In the genomic region with DNA sequence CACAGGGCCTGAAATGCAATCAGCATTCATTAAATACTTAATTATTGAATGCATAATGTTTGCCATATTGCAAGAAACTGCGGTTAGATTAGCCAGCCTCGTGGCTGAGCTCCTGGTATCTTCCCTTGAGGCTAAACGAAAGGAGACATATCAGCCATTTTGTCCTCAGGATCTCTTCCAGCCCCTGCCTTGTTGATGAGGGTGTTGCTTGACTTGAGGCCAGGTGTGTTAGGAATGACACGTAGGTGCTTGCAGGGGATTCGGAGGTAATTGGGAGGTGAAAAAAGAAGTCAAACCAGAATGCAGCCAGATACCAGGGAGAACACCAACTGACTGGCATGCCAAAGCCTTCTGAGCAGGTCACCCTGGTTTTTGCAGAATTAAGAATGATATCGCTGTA, we compare ENCODE assay signal across 19 cellular contexts. TPM values are rescaled to one million over a fixed set of nuclear protein-coding genes. Genes with fewer than 3 reads are reported as not detected.
"Had no signal": no experiment of that assay in that cellular context is flagged by ENCODE, and none has a peak within 500 bp of the region (broad histone marks: within the 10 kb centered on the region; RNA-seq: fewer than 3 reads in every experiment).

No MANE protein-coding gene starts in this region.

- H3K4me3 Mint-ChIP-seq: nephron; stimulated activated naive CD8-positive, alpha-beta T cell treated with anti-CD3 and anti-CD28 coated beads, Interleukin-15, Interleukin-2, amounts not matched to agents 100 ng/mL and 50 ng/mL, for 24 hours; T-helper 17 cell had no signal

- DNase-seq: activated CD4-positive, alpha-beta T cell treated with anti-CD3 and anti-CD28 coated beads for 1 hour; activated CD4-positive, alpha-beta T cell treated with anti-CD3 and anti-CD28 coated beads, Interleukin-2, amount 50 U/mL, for 4 hours; activated gamma-delta T cell; adrenal gland; dorsolateral prefrontal cortex; left cardiac atrium; lower lobe of right lung; occipital lobe; stimulated activated CD4-positive, alpha-beta T cell treated with anti-CD3 and anti-CD28 coated beads, Interleukin-15, amount 100 ng/mL, for 24 hours; stimulated activated CD4-positive, alpha-beta T cell treated with anti-CD3 and anti-CD28 coated beads, Interleukin-2, amount 100 ng/mL, for 48 hours; T-helper 17 cell; upper lobe of left lung; WERI-Rb-1 had no signal

- H3K27me3 ChIP-seq: adrenal gland, hepatocyte, right atrium auricular region, upper lobe of left lung had no signal

- H2AFZ ChIP-seq: hepatocyte had no signal

- H3K4me3 ChIP-seq: adrenal gland, dorsolateral prefrontal cortex, hepatocyte, lower lobe of right lung, right atrium auricular region, upper lobe of left lung had no signal

- H3K36me3 Mint-ChIP-seq: activated naive CD4-positive, alpha-beta T cell treated with anti-CD3 and anti-CD28 coated beads, Interleukin-2, amount 50 U/mL, for 72 hours had no signal

- H3K9me3 ChIP-seq: adrenal gland, lower lobe of right lung, right atrium auricular region, upper lobe of left lung had no signal

- H3K9me3 Mint-ChIP-seq: nephron had no signal

- H3K4me2 ChIP-seq: hepatocyte had no signal

- ATAC-seq: activated naive CD4-positive, alpha-beta T cell treated with anti-CD3 and anti-CD28 coated beads, Interleukin-2, amount 50 U/mL, for 72 hours; left cardiac atrium; lower lobe of right lung; T-helper 17 cell had no signal

- H3K36me3 ChIP-seq: adrenal gland, lower lobe of right lung, right atrium auricular region, upper lobe of left lung, WERI-Rb-1 had no signal

- H3K27ac ChIP-seq: adrenal gland, hepatocyte, lower lobe of right lung, upper lobe of left lung, WERI-Rb-1 had no signal

- H3K27ac Mint-ChIP-seq: activated naive CD4-positive, alpha-beta T cell treated with anti-CD3 and anti-CD28 coated beads, Interleukin-2, amount 50 U/mL, for 72 hours; stimulated activated naive CD8-positive, alpha-beta T cell treated with anti-CD3 and anti-CD28 coated beads, Interleukin-15, Interleukin-2, amounts not matched to agents 100 ng/mL and 50 ng/mL, for 24 hours; T-helper 17 cell had no signal

- H3K4me1 ChIP-seq: upper lobe of left lung had no signal

RNA-seq across cellular contexts. Expression of a gene that starts 12.5 kb away (rescaled TPM):
- total RNA-seq: activated CD8-positive, alpha-beta memory T cell treated with anti-CD3 and anti-CD28 coated beads for 36 hours; activated naive CD4-positive, alpha-beta T cell treated with anti-CD3 and anti-CD28 coated beads, Interleukin-2, amount 50 U/mL, for 72 hours had no signal
